ENCODE assay signal across 8 cellular contexts in the genomic region with DNA sequence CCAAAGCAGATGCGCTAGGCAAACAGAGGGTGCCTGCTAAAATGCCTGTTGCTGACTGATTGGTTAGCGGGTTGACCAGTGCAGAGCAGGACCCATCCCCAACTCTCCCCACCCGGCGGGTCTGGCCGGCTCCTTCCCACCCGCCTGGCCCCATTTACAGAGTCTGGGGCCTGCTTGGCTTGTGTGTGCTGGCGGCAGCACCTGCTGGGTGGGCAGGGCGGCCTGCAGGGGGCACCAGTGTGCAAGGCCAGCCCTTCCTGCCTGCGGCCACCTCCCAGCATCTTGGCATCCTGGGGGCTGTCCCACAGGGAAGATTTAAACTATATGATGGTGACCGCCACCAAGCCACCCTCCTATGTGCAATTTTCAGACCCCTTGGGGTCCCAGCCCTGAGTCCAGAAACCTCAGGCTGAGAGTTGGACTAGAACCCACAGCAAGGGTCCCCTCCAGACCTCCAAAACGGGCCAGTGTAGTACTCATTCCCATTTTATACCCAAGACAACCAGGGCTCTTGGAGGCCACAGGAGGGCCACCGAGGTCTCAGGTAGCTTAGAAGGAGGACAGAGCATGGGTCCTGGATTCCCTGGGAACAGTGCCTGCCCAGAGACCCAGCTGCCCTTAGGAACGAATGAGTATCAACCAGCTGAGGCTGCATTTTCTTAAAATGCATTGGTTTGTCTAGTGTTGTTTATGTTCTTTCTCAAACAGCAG.
DNase-seq lines count a peak whose midpoint lies in the region; ATAC-seq lines count a peak whose summit lies in the region.

No MANE protein-coding gene starts in this region.

- H3K4me1 ChIP-seq in iPS DF 6.9 (ENCODE audit: control insufficient read depth, insufficient read depth, low read length) = no peaks in the 10 kb centered on the region

- no CpG with 5 or more reads among the region's 13 CpGs for WGBS in iPS DF 6.9 (ENCODE audit: insufficient coverage, insufficient read length)

- no peak overlapping the region for H3K4me3 ChIP-seq in iPS DF 6.9 (ENCODE audit: low read length)

- no peaks in the 10 kb centered on the region for H3K36me3 ChIP-seq in iPS DF 6.9 (ENCODE audit: control insufficient read depth, insufficient read depth, low read length)

- peak; percentile 25 to 36 for DNase-seq in AML-193 (lab: John Stamatoyannopoulos, UW)
- DNase-seq in T-helper 1 cell = peak; percentile 51 to 69 (median 61)
- peak; percentile 45 for DNase-seq in iPS DF 6.9 (ENCODE audit: low read depth, low spot score)
- peak; percentile 65 to 67 for DNase-seq in stimulated activated CD4-positive, alpha-beta T cell treated with anti-CD3 and anti-CD28 coated beads, Interleukin-1b, Interleukin-23, amount 100 ng/mL, for 4 hours (ENCODE audit: low read depth in 2 of 2)
- no peak for DNase-seq in NCI-H524 treated with DMSO at 0.1 percent for 48 hours (lab: John Stamatoyannopoulos, UW)

- H3K9me3 ChIP-seq in iPS DF 6.9 (ENCODE audit: control insufficient read depth, insufficient read depth, low read length) = no peaks in the 10 kb centered on the region

- no peaks in the 10 kb centered on the region for H3K27me3 ChIP-seq in iPS DF 6.9 (ENCODE audit: control insufficient read depth, insufficient read depth, low read length)

- H3K27ac ChIP-seq in angular gyrus (ENCODE audit: low read depth, low read length) = peak overlapping the region; percentile 1
- no peak overlapping the region for H3K27ac ChIP-seq in iPS DF 6.9 (ENCODE audit: low read length)

- ATAC-seq in GM18520 (IDR thresholded peaks at IDR 0.05; ENCODE audit: unreplicated experiment) = peak; percentile 56
- peak; percentile 61 for ATAC-seq in HG03439 (IDR thresholded peaks at IDR 0.05; ENCODE audit: unreplicated experiment)
